In the genomic region with DNA sequence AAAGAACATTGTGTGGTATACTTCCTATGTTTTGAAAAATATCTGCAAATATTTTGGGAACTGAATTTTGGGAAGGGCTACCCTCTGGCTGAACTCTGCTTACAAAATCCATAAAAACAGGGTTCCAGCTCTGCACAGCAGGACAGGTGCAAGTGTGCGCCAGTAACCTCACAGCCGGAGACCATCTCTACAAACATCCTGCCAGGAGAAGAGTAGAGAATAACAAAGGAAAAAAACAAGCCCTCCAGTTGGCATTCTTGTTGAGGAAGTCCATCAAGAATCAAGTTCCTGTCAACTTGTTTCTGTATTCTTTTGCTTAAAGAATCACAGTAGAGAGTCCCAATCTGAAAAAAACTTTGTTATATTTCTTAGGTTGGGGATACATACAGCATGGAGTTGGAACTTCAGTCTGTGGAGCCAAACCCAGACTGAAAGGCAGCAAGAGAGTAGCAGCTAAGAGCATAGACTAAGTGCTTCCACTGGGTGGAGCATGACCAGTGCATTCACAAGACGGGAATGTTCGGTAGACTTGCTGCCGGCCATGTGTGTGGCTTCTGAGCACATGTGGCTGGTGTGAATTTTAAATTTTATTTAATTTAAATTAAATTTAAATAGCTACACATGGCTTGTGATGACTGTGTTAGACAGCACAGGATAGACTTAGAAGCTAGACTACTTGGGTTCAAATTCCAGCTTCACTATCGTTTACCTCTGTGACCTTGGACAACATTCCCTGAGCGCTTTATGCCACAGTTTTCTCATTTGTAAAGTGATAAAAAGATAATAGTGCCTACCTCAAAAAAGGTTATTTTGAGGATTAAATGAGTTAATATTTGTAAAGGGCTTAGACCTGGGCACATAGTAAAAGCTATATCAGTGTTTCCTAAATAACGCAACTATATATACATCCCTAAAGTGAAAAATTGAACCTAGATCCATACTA, we compare ENCODE assay signal across 9 cellular contexts. TPM values are rescaled to one million over a fixed set of nuclear protein-coding genes. Genes with fewer than 3 reads are reported as not detected.
DNase-seq lines count a peak whose midpoint lies in the region; ATAC-seq and TF ChIP-seq lines count a peak whose summit lies in the region.
"Had no signal": no experiment of that assay in that cellular context is flagged by ENCODE, and none has a peak within 500 bp of the region (broad histone marks: within the 10 kb centered on the region; RNA-seq: fewer than 3 reads in every experiment).

No MANE protein-coding gene starts in this region.

- H3K9me3 Mint-ChIP-seq in Calu3 (ENCODE audit: low read depth, unreplicated experiment) (no peaks in the 10 kb centered on the region), endothelial cell (ENCODE audit: unreplicated experiment) (no peaks in the 10 kb centered on the region)
- H3K9me3 Mint-ChIP-seq: effector memory CD8-positive, alpha-beta T cell had no signal

- H3K27me3 Mint-ChIP-seq in Calu3 (ENCODE audit: unreplicated experiment) (no peaks in the 10 kb centered on the region), endothelial cell (ENCODE audit: unreplicated experiment) (peaks cover 5% of the 10 kb centered on the region)

- no TSS peak for BruUV-seq in Calu3 (replicated peaks; lab: Mats Ljungman, UMichigan)

- DNase-seq in Calu3 (peak; percentile 25), NAMALWA (ENCODE audit: low spot score) (peak; percentile 9), endothelial cell (ENCODE audit: low spot score) (peak; percentile 47), mucosa of gallbladder (ENCODE audit: low spot score) (peak; percentile 28), NCI-H187 (lab: John Stamatoyannopoulos, UW) (no peak), ureter (ENCODE audit: low spot score) (no peak)
- DNase-seq: effector memory CD8-positive, alpha-beta T cell had no signal

- no peak for ATAC-seq in HG03378 (IDR thresholded peaks at IDR 0.05; ENCODE audit: unreplicated experiment)
- no peak for ATAC-seq in GM21576 (IDR thresholded peaks at IDR 0.05; ENCODE audit: unreplicated experiment)
- ATAC-seq: effector memory CD8-positive, alpha-beta T cell had no signal

- H3K36me3 Mint-ChIP-seq in Calu3 (ENCODE audit: insufficient read depth, unreplicated experiment) = no peaks in the 10 kb centered on the region
- H3K36me3 Mint-ChIP-seq in endothelial cell (ENCODE audit: low read depth, unreplicated experiment) = peaks cover 17% of the 10 kb centered on the region

- H3K4me1 Mint-ChIP-seq in Calu3 (ENCODE audit: low read depth, unreplicated experiment) (peaks cover 12% of the 10 kb centered on the region), endothelial cell (ENCODE audit: unreplicated experiment) (peaks cover 78% of the 10 kb centered on the region)

- intact Hi-C loops in Calu3 (cut with micrococcal nuclease; ENCODE audit: unreplicated experiment) = no loop called here

- TF ChIP-seq CTCF in Calu3 (IDR thresholded peaks at IDR 0.05; ENCODE audit: unreplicated experiment) (peak; percentile 19), endothelial cell (IDR thresholded peaks at IDR 0.05; ENCODE audit: unreplicated experiment) (no peak)

- H3K4me3 Mint-ChIP-seq in Calu3 (ENCODE audit: low read depth, unreplicated experiment) = no peak overlapping the region
- no peak overlapping the region for H3K4me3 Mint-ChIP-seq in endothelial cell (ENCODE audit: unreplicated experiment)
- H3K4me3 Mint-ChIP-seq: effector memory CD8-positive, alpha-beta T cell had no signal

- no peak overlapping the region for H3K27ac Mint-ChIP-seq in Calu3 (ENCODE audit: unreplicated experiment)
- H3K27ac Mint-ChIP-seq in endothelial cell (ENCODE audit: unreplicated experiment) = peak overlapping the region; percentile 49
- H3K27ac Mint-ChIP-seq: effector memory CD8-positive, alpha-beta T cell had no signal

- CTCF ChIA-PET in Calu3 (lab: Charles Lee) = interaction anchor here (0.8 to 1.0 kb wide), 2 partner anchors 207 to 291 kb away, joined by 3 read pairs; no protein-coding TSS in a partner anchor

RNA-seq across cellular contexts. Expression of a gene that starts 41.9 kb away (rescaled TPM):
- total RNA-seq in Calu3 (2022) (611 and 687 TPM in 2 replicates), endothelial cell (ENCODE audit: unreplicated experiment) (983 TPM), mucosa of gallbladder (433 TPM), ureter (380 TPM)

Comparison
In these comparisons a context has a peak if more than half of its experiments do, and no peak if none do; other contexts are left out.
1. DNase-seq: peak in Calu3 (single experiment), NAMALWA (single experiment), endothelial cell (single experiment) and mucosa of gallbladder (single experiment); none in NCI-H187 (0 of 2) and ureter (single experiment).